26 cellular contexts compared by ENCODE assay signal in genomic region chr2:41909584-41909983, GRCh38.
DNase-seq lines count a peak whose midpoint lies in the region; ATAC-seq, FAIRE-seq and TF ChIP-seq lines count a peak whose summit lies in the region.
"Had no signal": no experiment of that assay in that cellular context is flagged by ENCODE, and none has a peak within 500 bp of the region (broad histone marks: within the 10 kb centered on the region; RNA-seq: fewer than 3 reads in every experiment).

No MANE protein-coding gene starts in this region.

- intact Hi-C loops in HepG2 (cut with micrococcal nuclease; ENCODE audit: unreplicated experiment) (no loop called here), esophagus squamous epithelium (cut with DNase I) (no loop called here)

- no peaks in the 10 kb centered on the region for H3K36me3 ChIP-seq in liver (ENCODE audit: control insufficient read depth in 4 of 4, insufficient read depth in 3 of 4, low read depth in 1 of 4, low read length in 3 of 4)
- no peaks in the 10 kb centered on the region for H3K36me3 ChIP-seq in HepG2 (replicated peaks in 1 of 2; ENCODE audit: control insufficient read depth in 1 of 2, insufficient read depth in 2 of 2, low read length in 2 of 2)
- no peaks in the 10 kb centered on the region for H3K36me3 ChIP-seq in H1 (ENCODE audit: control insufficient read depth in 2 of 4, insufficient read depth in 4 of 4, low read length in 3 of 4)
- H3K36me3 ChIP-seq in endodermal cell (ENCODE audit: control insufficient read depth, insufficient read depth, low read length): no peaks in the 10 kb centered on the region
- no peaks in the 10 kb centered on the region for H3K36me3 ChIP-seq in esophagus squamous epithelium
- H3K36me3 ChIP-seq: prostate gland, thyroid gland, vagina, WERI-Rb-1 had no signal

- no peak overlapping the region for H3K4ac ChIP-seq in H1 (replicated peaks; ENCODE audit: insufficient read length, low read depth, low read length)

- WGBS in liver: 20% methylated on average over 4 of the region's 4 CpGs
- WGBS in HepG2 (ENCODE audit: low lambda C conversion rate): 29% methylated on average over 4 of the region's 4 CpGs
- 88% methylated on average over 4 of the region's 4 CpGs; no CpG with 5 or more reads in 1 of the 2 experiments for WGBS in H1 (ENCODE audit: extremely low coverage in 1 of 2, insufficient coverage in 1 of 2, insufficient read length in 1 of 2, insufficient replicate concordance in 2 of 2, low coverage in 1 of 2, low lambda C conversion rate in 2 of 2, missing lambda C conversion rate in 1 of 2), 2 experiments
- 69% methylated on average over 4 of the region's 4 CpGs; no CpG with 5 or more reads in 1 of the 2 experiments for WGBS in endodermal cell (ENCODE audit: insufficient coverage in 1 of 2, insufficient read length in 1 of 2), 2 experiments
- 52 to 58% methylated on average over 4 of the region's 4 CpGs for WGBS in esophagus squamous epithelium, 2 donors

- peaks cover 45% of the 10 kb centered on the region for H3K4me1 Mint-ChIP-seq in endodermal cell
- H3K4me1 Mint-ChIP-seq: activated CD4-positive, alpha-beta T cell treated with anti-CD3 and anti-CD28 coated beads, Interleukin-2, amount 10 ng/mL, durations not matched to agents 24 days and 14 days; activated naive CD8-positive, alpha-beta T cell treated with anti-CD3 and anti-CD28 coated beads for 36 hours had no signal

- peaks cover under 1% of the 10 kb centered on the region for H3K27me3 Mint-ChIP-seq in endodermal cell (ENCODE audit: insufficient read depth)

- no peak overlapping the region for H3K14ac ChIP-seq in H1 (ENCODE audit: insufficient read length)

- H3K9me3 ChIP-seq in liver (ENCODE audit: control insufficient read depth in 4 of 4, low read length in 3 of 4) (no peaks in the 10 kb centered on the region), HepG2 (ENCODE audit: low read length) (no peaks in the 10 kb centered on the region), H1 (ENCODE audit: insufficient read depth in 2 of 2, low read depth in 1 of 2, low read length in 1 of 2) (no peaks in the 10 kb centered on the region), endodermal cell (ENCODE audit: control insufficient read depth, low read length) (no peaks in the 10 kb centered on the region), esophagus squamous epithelium (no peaks in the 10 kb centered on the region)
- H3K9me3 ChIP-seq: prostate gland, thyroid gland, vagina had no signal

- H4K20me1 ChIP-seq in HepG2 (ENCODE audit: insufficient read depth, low read length) (no peaks in the 10 kb centered on the region), H1 (replicated peaks in 1 of 2; ENCODE audit: control insufficient read depth in 1 of 2, insufficient read depth in 2 of 2, low read length in 2 of 2) (no peaks in the 10 kb centered on the region)

- H3K23ac ChIP-seq in H1 (ENCODE audit: insufficient read length): no peak overlapping the region

- no peak for ATAC-seq in HepG2

- H3K79me1 ChIP-seq in H1 (ENCODE audit: low read depth, low read length): no peaks in the 10 kb centered on the region

- no peak overlapping the region for H4K5ac ChIP-seq in H1 (ENCODE audit: insufficient read length, low read depth, low read length)

- TF ChIP-seq POLR2A in HepG2 (IDR thresholded peaks at IDR 0.05; ENCODE audit: insufficient read depth in 1 of 2, low read depth in 2 of 2, low read length in 2 of 2) (no peak), H1 (IDR thresholded peaks at IDR 0.05; ENCODE audit: control extremely low read depth in 1 of 2, low read depth in 2 of 2, low read length in 2 of 2) (no peak), esophagus squamous epithelium (IDR thresholded peaks at IDR 0.05) (no peak)

- H2BK15ac ChIP-seq in H1 (ENCODE audit: low read length): peak overlapping the region; percentile 18; the same call in 1 of the 2 replicates

- no peak overlapping the region for H3K4me3 Mint-ChIP-seq in endodermal cell
- H3K4me3 Mint-ChIP-seq: activated CD4-positive, alpha-beta T cell treated with anti-CD3 and anti-CD28 coated beads, Interleukin-2, amount 10 ng/mL, durations not matched to agents 24 days and 14 days; activated naive CD8-positive, alpha-beta T cell treated with anti-CD3 and anti-CD28 coated beads for 36 hours; CD4-positive, alpha-beta T cell; stimulated activated naive CD8-positive, alpha-beta T cell treated with anti-CD3 and anti-CD28 coated beads, Interleukin-15, Interleukin-2, amounts not matched to agents 100 ng/mL and 50 ng/mL, for 24 hours had no signal

- no peak overlapping the region for H3K4me3 ChIP-seq in liver (ENCODE audit: low read depth in 1 of 3, low read length in 3 of 3)
- H3K4me3 ChIP-seq in HepG2 (replicated peaks in 1 of 3; ENCODE audit: insufficient read depth in 1 of 3, low read depth in 2 of 3, low read length in 3 of 3): no peak overlapping the region
- no peak overlapping the region for H3K4me3 ChIP-seq in H1 (ENCODE audit: extremely low read depth in 1 of 4, insufficient read depth in 2 of 4, low read depth in 3 of 4, low read length in 4 of 4)
- no peak overlapping the region for H3K4me3 ChIP-seq in endodermal cell (ENCODE audit: low read length)
- H3K4me3 ChIP-seq in esophagus squamous epithelium: no peak overlapping the region
- H3K4me3 ChIP-seq: GM12878, prostate gland, thyroid gland, vagina had no signal

- H3K9ac ChIP-seq in liver (ENCODE audit: low read depth in 1 of 2, low read length in 2 of 2) (no peak overlapping the region), HepG2 (ENCODE audit: insufficient read depth, low read depth, low read length) (no peak overlapping the region), H1 (replicated peaks in 1 of 4; ENCODE audit: extremely low read depth in 1 of 4, low read depth in 3 of 4, low read length in 3 of 4) (no peak overlapping the region), endodermal cell (ENCODE audit: extremely low read depth, low read length, poor library complexity, severe bottlenecking) (no peak overlapping the region)

- CTCF ChIA-PET in HepG2 (lab: Yijun Ruan, JAX; ENCODE audit: low intra/inter-chr PET ratio, low total read pairs): no interaction called here
- CTCF ChIA-PET in H1 (lab: Charles Lee; ENCODE audit: partially characterized antibody): interaction anchor here (1.2 to 8.7 kb wide), 3 partner anchors 35 to 165 kb away, joined by 3 to 64 read pairs (median 3); no protein-coding TSS in a partner anchor

- TF ChIP-seq RAD21 in liver (IDR thresholded peaks at IDR 0.05): peak in 1 of 2 donors; percentile 32
- TF ChIP-seq RAD21 in HepG2 (CRISPR knock-in tag; IDR thresholded peaks at IDR 0.05): no peak
- TF ChIP-seq RAD21 in H1 (IDR thresholded peaks at IDR 0.05 in 1 of 2, conservative IDR thresholded peaks at IDR 0.05 in 1 of 2; ENCODE audit: low read depth in 2 of 2, low read length in 2 of 2): no peak

- no peaks in the 10 kb centered on the region for H3K79me2 ChIP-seq in HepG2 (ENCODE audit: insufficient read depth, low read length)
- H3K79me2 ChIP-seq in H1 (ENCODE audit: control insufficient read depth in 1 of 2, insufficient read depth in 2 of 2, low read length in 2 of 2): no peaks in the 10 kb centered on the region

- H4K91ac ChIP-seq in H1 (replicated peaks; ENCODE audit: insufficient read length, low read length): no peak overlapping the region

- TF ChIP-seq EP300 in HepG2 (IDR thresholded peaks at IDR 0.05; ENCODE audit: low read depth in 2 of 2, low read length in 2 of 2): no peak
- TF ChIP-seq EP300 in HepG2 (CRISPR knock-in tag; IDR thresholded peaks at IDR 0.05; ENCODE audit: borderline replicate concordance): no peak
- no peak for TF ChIP-seq EP300 in H1 (IDR thresholded peaks at IDR 0.05; ENCODE audit: borderline replicate concordance in 1 of 2, low read depth in 2 of 2, low read length in 2 of 2)

- no peaks in the 10 kb centered on the region for H3K36me3 Mint-ChIP-seq in endodermal cell (ENCODE audit: low read depth)
- H3K36me3 Mint-ChIP-seq: activated naive CD8-positive, alpha-beta T cell treated with anti-CD3 and anti-CD28 coated beads for 36 hours had no signal

- H2BK5ac ChIP-seq in H1 (ENCODE audit: low read depth, low read length): no peak overlapping the region

- no peaks in the 10 kb centered on the region for H3K9me3 Mint-ChIP-seq in endodermal cell
- H3K9me3 Mint-ChIP-seq: activated CD4-positive, alpha-beta T cell treated with anti-CD3 and anti-CD28 coated beads, Interleukin-2, amount 10 ng/mL, durations not matched to agents 24 days and 14 days; activated naive CD8-positive, alpha-beta T cell treated with anti-CD3 and anti-CD28 coated beads for 36 hours; CD4-positive, alpha-beta T cell; stimulated activated naive CD8-positive, alpha-beta T cell treated with anti-CD3 and anti-CD28 coated beads, Interleukin-15, Interleukin-2, amounts not matched to agents 100 ng/mL and 50 ng/mL, for 24 hours had no signal

- no peak overlapping the region for H2AFZ ChIP-seq in HepG2 (ENCODE audit: low read length)
- H2AFZ ChIP-seq in H1 (ENCODE audit: low read length): no peak overlapping the region

- H2AK5ac ChIP-seq in H1 (ENCODE audit: low read depth, low read length): no peak overlapping the region

- BruUV-seq in HepG2 (replicated peaks; lab: Mats Ljungman, UMichigan): no TSS peak

- no peak overlapping the region for H2BK12ac ChIP-seq in H1 (ENCODE audit: low read depth, low read length)

- in situ Hi-C loops in HepG2 (cut with HindIII; ENCODE audit: extremely low pct_ligation_motif_present, low pct_unique_long_range_greater_than_20kb): no loop called here

- H3K18ac ChIP-seq in H1 (ENCODE audit: extremely low read depth, low read length): no peak overlapping the region

- H3K27ac Mint-ChIP-seq in endodermal cell: no peak overlapping the region
- H3K27ac Mint-ChIP-seq: activated CD4-positive, alpha-beta T cell treated with anti-CD3 and anti-CD28 coated beads, Interleukin-2, amount 10 ng/mL, durations not matched to agents 24 days and 14 days; activated naive CD8-positive, alpha-beta T cell treated with anti-CD3 and anti-CD28 coated beads for 36 hours; CD4-positive, alpha-beta T cell; stimulated activated naive CD8-positive, alpha-beta T cell treated with anti-CD3 and anti-CD28 coated beads, Interleukin-15, Interleukin-2, amounts not matched to agents 100 ng/mL and 50 ng/mL, for 24 hours had no signal

- H2BK120ac ChIP-seq in H1 (replicated peaks; ENCODE audit: low read depth, low read length): no peak overlapping the region

- no peak for FAIRE-seq in HepG2 (lab: Jason Lieb, UNC)
- no peak for FAIRE-seq in H1 (lab: Jason Lieb, UNC)
- FAIRE-seq: endothelial cell of umbilical vein, GM12878, keratinocyte had no signal

- peak overlapping the region; percentile 37 to 57 for H3K27ac ChIP-seq in liver (ENCODE audit: low read depth in 1 of 2, low read length in 2 of 2)
- no peak overlapping the region for H3K27ac ChIP-seq in HepG2 (ENCODE audit: extremely low read length, insufficient read depth, low read length)
- H3K27ac ChIP-seq in H1 (ENCODE audit: low read depth, low read length): no peak overlapping the region
- no peak overlapping the region for H3K27ac ChIP-seq in endodermal cell (ENCODE audit: low read depth, low read length)
- H3K27ac ChIP-seq in esophagus squamous epithelium: no peak overlapping the region
- H3K27ac ChIP-seq: prostate gland, thyroid gland, vagina, WERI-Rb-1 had no signal

- TF ChIP-seq CTCF in liver (IDR thresholded peaks at IDR 0.05; ENCODE audit: low read depth, low read length, missing input control) (no peak), HepG2 (CRISPR knock-in tag; IDR thresholded peaks at IDR 0.05) (no peak), H1 (IDR thresholded peaks at IDR 0.05; ENCODE audit: control extremely low read depth in 1 of 3, insufficient read depth in 1 of 3, low read depth in 1 of 3, low read length in 3 of 3) (no peak), endodermal cell (conservative IDR thresholded peaks at IDR 0.05) (no peak), esophagus squamous epithelium (IDR thresholded peaks at IDR 0.05) (no peak)

- H3K56ac ChIP-seq in H1 (replicated peaks; ENCODE audit: insufficient read length, low read depth, low read length): no peak overlapping the region

- H3K4me1 ChIP-seq in liver (ENCODE audit: control insufficient read depth in 4 of 4, insufficient read depth in 4 of 4, low read length in 3 of 4) (peaks cover 12 to 56% (median 44%) of the 10 kb centered on the region in 4 donors), HepG2 (ENCODE audit: insufficient read depth, low read length) (no peaks in the 10 kb centered on the region), H1 (replicated peaks in 1 of 4; ENCODE audit: control insufficient read depth in 3 of 4, insufficient read depth in 4 of 4, low read length in 3 of 4) (no peaks in the 10 kb centered on the region), endodermal cell (ENCODE audit: control insufficient read depth, insufficient read depth, low read length) (peaks cover 11% of the 10 kb centered on the region), esophagus squamous epithelium (peaks cover 0 to 23% (median 3%) of the 10 kb centered on the region in 3 donors)
- H3K4me1 ChIP-seq: prostate gland, thyroid gland had no signal

- no peak for DNase-seq in HepG2 (ENCODE audit: low spot score)
- DNase-seq in H1 (ENCODE audit: low read depth in 1 of 2, low spot score in 2 of 2): no peak
- peak; percentile 70 for DNase-seq in myocyte (ENCODE audit: low read depth)
- no peak for DNase-seq in NCI-H748 (lab: John Stamatoyannopoulos, UW; ENCODE audit: unreplicated experiment)
- no peak for DNase-seq in endodermal cell
- DNase-seq in esophagus squamous epithelium (lab: John Stamatoyannopoulos, UW): no peak
- DNase-seq in NOMO-1 (lab: John Stamatoyannopoulos, UW; ENCODE audit: unreplicated experiment in 2 of 2): no peak
- DNase-seq: activated CD4-positive, alpha-beta T cell treated with anti-CD3 and anti-CD28 coated beads, Interleukin-2, amount 10 ng/mL, durations not matched to agents 24 days and 14 days; activated effector memory CD4-positive, alpha-beta T cell treated with anti-CD3 and anti-CD28 coated beads, Interleukin-2, amount 50 U/mL, for 16 hours; activated naive CD8-positive, alpha-beta T cell treated with anti-CD3 and anti-CD28 coated beads for 36 hours; activated T-cell treated with anti-CD3 and anti-CD28 coated beads, Interleukin-2, amount 50 U/mL, for 1 hour; CD4-positive, alpha-beta T cell; central memory CD4-positive, alpha-beta T cell; NCI-H1092 treated with DMSO at 0.1 percent for 48 hours; NCI-H2081; NCI-H82; T1000; thyroid gland; WERI-Rb-1 had no signal

- no peak overlapping the region for H4K8ac ChIP-seq in H1 (ENCODE audit: extremely low read depth, insufficient read depth, low read length)

- 0 out of 2 replicates have a peak overlapping the region, but pooled peaks have one; percentile 62 for H2BK20ac ChIP-seq in H1 (ENCODE audit: low read length)

- H3K27me3 ChIP-seq in liver (ENCODE audit: control insufficient read depth in 4 of 4, insufficient read depth in 4 of 4, low read length in 3 of 4) (no peaks in the 10 kb centered on the region), HepG2 (ENCODE audit: control insufficient read depth in 1 of 2, insufficient read depth in 2 of 2, low read length in 2 of 2) (peaks cover 0 to 2% of the 10 kb centered on the region in 2 experiments; a peak in 2 of 5 replicates), H1 (replicated peaks in 1 of 4; ENCODE audit: control insufficient read depth in 3 of 4, extremely low read depth in 1 of 4, insufficient read depth in 3 of 4, low read length in 3 of 4) (no peaks in the 10 kb centered on the region), endodermal cell (ENCODE audit: control insufficient read depth, insufficient read depth, low read length, poor library complexity, severe bottlenecking) (no peaks in the 10 kb centered on the region), esophagus squamous epithelium (peaks cover 0 to 29% (median 0%) of the 10 kb centered on the region in 4 donors)
- H3K27me3 ChIP-seq: thyroid gland, vagina had no signal

- POLR2A ChIA-PET in HepG2 (lab: Yijun Ruan, JAX) (no interaction called here), H1 (lab: Charles Lee; ENCODE audit: partially characterized antibody) (no interaction called here)

- no peak overlapping the region for H3K4me2 ChIP-seq in HepG2 (ENCODE audit: low read depth, low read length)
- H3K4me2 ChIP-seq in H1 (ENCODE audit: insufficient read depth in 1 of 2, low read depth in 2 of 2, low read length in 2 of 2): no peak overlapping the region

- H3K23me2 ChIP-seq in H1 (ENCODE audit: low read depth, low read length): no peaks in the 10 kb centered on the region; the same call in 1 of the 2 replicates

Comparison
In these comparisons a context has a peak if more than half of its experiments do, and no peak if none do; other contexts are left out.
1. H3K27ac ChIP-seq: peak in liver (2 of 2); none in HepG2 (single experiment), H1 (single experiment), endodermal cell (single experiment) and esophagus squamous epithelium (0 of 4).